Comparison of ENCODE assay signal across 2 cellular contexts in the genomic region with DNA sequence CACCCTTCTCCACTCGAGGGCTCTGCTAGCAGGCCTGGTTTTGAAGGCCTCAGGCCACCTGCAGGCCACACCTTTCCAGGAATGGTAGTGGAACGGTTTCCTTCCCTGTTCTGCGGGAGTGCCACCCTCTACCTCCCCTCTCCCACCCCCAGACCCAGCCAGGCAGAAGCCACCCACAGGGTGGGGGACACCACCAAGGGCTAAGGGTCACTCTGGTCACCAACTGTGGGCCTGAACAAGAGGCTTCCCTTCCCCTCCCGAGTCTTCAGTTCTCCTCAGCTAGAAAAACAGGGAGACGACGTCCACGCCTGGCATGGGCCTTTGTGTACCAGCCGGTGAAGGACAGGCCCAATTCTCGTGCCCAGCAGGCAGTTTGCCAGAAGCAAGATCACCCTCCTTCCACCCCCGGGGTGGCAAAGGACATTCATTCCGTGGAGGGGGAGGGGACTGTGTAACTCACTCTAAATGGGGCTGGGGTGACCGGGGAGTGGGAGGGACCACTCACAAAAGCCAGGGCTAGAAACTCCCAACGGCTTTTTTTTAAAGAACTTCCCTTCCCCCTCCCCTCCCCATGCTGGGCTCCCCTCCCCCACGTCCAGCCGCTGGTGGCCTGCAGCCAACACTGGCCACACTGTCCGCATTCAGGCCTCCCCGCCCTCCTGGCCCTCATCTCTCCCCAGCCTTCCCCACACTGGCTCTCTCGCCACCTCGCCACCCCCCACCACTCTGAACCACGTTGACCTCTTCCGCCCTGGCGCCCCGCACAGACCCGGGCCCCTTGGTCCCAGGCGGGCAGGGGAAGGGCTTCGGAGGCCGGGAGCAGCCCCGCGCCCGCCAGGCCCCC.
TF ChIP-seq lines count a peak whose summit lies in the region.

No MANE protein-coding gene starts in this region.

TF ChIP-seq in HCT116, 20 proteins besides CTCF, POLR2A, EP300 and RAD21 (continued from another document):
- TF ChIP-seq, protein P1, sequence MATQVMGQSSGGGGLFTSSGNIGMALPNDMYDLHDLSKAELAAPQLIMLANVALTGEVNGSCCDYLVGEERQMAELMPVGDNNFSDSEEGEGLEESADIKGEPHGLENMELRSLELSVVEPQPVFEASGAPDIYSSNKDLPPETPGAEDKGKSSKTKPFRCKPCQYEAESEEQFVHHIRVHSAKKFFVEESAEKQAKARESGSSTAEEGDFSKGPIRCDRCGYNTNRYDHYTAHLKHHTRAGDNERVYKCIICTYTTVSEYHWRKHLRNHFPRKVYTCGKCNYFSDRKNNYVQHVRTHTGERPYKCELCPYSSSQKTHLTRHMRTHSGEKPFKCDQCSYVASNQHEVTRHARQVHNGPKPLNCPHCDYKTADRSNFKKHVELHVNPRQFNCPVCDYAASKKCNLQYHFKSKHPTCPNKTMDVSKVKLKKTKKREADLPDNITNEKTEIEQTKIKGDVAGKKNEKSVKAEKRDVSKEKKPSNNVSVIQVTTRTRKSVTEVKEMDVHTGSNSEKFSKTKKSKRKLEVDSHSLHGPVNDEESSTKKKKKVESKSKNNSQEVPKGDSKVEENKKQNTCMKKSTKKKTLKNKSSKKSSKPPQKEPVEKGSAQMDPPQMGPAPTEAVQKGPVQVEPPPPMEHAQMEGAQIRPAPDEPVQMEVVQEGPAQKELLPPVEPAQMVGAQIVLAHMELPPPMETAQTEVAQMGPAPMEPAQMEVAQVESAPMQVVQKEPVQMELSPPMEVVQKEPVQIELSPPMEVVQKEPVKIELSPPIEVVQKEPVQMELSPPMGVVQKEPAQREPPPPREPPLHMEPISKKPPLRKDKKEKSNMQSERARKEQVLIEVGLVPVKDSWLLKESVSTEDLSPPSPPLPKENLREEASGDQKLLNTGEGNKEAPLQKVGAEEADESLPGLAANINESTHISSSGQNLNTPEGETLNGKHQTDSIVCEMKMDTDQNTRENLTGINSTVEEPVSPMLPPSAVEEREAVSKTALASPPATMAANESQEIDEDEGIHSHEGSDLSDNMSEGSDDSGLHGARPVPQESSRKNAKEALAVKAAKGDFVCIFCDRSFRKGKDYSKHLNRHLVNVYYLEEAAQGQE (IDR thresholded peaks at IDR 0.05; ENCODE audit: low read depth): no peak
- TF ChIP-seq YY1 (IDR thresholded peaks at IDR 0.05; ENCODE audit: extremely low read depth, insufficient replicate concordance, low read depth, low read length) (no peak), TCF7L2 (IDR thresholded peaks at IDR 0.05; ENCODE audit: borderline replicate concordance, extremely low read depth, insufficient read depth, insufficient read length) (no peak), ZNF274 (IDR thresholded peaks at IDR 0.05; ENCODE audit: low read depth, low read length) (no peak), EZH2 (IDR thresholded peaks at IDR 0.05) (no peak), EGR1 (IDR thresholded peaks at IDR 0.05; ENCODE audit: low read depth) (no peak), ZFX (IDR thresholded peaks at IDR 0.05) (no peak), SIN3A (IDR thresholded peaks at IDR 0.05; ENCODE audit: low read depth) (no peak)
TF ChIP-seq in HCT116: peak in this region for 0.

TF ChIP-seq in HEK293T, 16 proteins besides CTCF, POLR2A, EP300 and RAD21 (continued from another document):
- no peak for TF ChIP-seq CTBP1 (IDR thresholded peaks at IDR 0.05; ENCODE audit: borderline replicate concordance)
- no peak for TF ChIP-seq BHLHE40 (IDR thresholded peaks at IDR 0.05; ENCODE audit: borderline replicate concordance)
- no peak for TF ChIP-seq ZNF384 (IDR thresholded peaks at IDR 0.05)
- TF ChIP-seq LEF1 (IDR thresholded peaks at IDR 0.05; ENCODE audit: borderline replicate concordance): no peak
- no peak for TF ChIP-seq NFRKB (IDR thresholded peaks at IDR 0.05)
- no peak for TF ChIP-seq SP1 (IDR thresholded peaks at IDR 0.05)
- TF ChIP-seq SUZ12 (IDR thresholded peaks at IDR 0.05): no peak
